In the genomic region with DNA sequence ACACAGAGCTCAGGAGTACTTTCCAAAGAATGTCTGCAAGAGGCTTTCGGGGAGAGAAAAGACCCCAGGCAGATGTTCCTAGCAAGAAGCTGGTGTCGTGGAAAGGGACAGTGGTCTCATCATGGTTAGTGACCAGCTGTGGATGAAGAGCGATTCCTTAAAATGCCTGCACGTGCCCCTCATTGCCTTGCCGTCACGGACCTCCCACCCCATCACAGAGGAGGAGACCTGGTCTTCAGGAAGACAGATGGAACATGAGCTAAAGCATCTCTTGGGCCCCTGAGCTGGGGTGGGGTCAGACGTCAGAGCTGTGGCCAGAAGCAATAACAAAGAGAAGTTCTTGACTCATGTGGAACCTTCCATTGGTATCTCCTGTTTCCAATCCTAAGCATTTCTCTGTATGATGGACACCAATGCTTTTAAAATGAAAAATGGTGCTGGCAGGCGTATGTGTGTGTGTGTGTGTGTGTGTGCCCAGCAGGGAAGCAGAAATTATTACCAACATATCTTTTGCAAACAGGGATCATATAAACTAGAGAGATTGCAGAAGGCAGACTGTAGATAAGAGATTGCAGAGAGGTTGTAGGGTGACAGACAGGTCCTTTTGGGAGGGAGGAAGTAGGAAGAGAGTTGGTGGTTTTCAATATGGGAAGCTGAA, we compare ENCODE assay signal across 16 cellular contexts. TPM values are rescaled to one million over a fixed set of nuclear protein-coding genes. Genes with fewer than 3 reads are reported as not detected.
DNase-seq lines count a peak whose midpoint lies in the region; ATAC-seq and TF ChIP-seq lines count a peak whose summit lies in the region.
"Had no signal": no experiment of that assay in that cellular context is flagged by ENCODE, and none has a peak within 500 bp of the region (broad histone marks: within the 10 kb centered on the region; RNA-seq: fewer than 3 reads in every experiment).

No MANE protein-coding gene starts in this region.

- H3K27me3 ChIP-seq in SU-DHL-6 (ENCODE audit: low read length) (no peaks in the 10 kb centered on the region), trophoblast cell (ENCODE audit: insufficient read depth, low read length) (no peaks in the 10 kb centered on the region)
- H3K27me3 ChIP-seq: esophagus squamous epithelium, uterus had no signal

- in situ Hi-C loops in astrocyte of the spinal cord (cut with HindIII; ENCODE audit: low sequenced_read_pairs): no loop called here

- H3K4me2 ChIP-seq in SU-DHL-6 (ENCODE audit: low read depth, low read length, poor library complexity, severe bottlenecking) (no peak overlapping the region), trophoblast cell (ENCODE audit: low read length) (no peak overlapping the region)

- no peak overlapping the region for H2BK12ac ChIP-seq in trophoblast cell (ENCODE audit: low read length)

- no peak overlapping the region for H3K23ac ChIP-seq in trophoblast cell (ENCODE audit: low read length)

- no peak overlapping the region for H2BK5ac ChIP-seq in trophoblast cell (ENCODE audit: low read depth, low read length, poor library complexity)

- peak overlapping the region; percentile 69 for H3K27ac Mint-ChIP-seq in stimulated activated memory B cell treated with anti-CD40 and anti-IgM and Interleukin-4, amounts not matched to agents 10 μg/mL and 1 μg/mL and 100 μg/mL, for 72 hours

- H3K9ac ChIP-seq in SU-DHL-6 (ENCODE audit: low read length): no peak overlapping the region
- no peak overlapping the region for H3K9ac ChIP-seq in trophoblast cell (ENCODE audit: low read length)

- H2AFZ ChIP-seq in SU-DHL-6 (ENCODE audit: low read depth, low read length, severe bottlenecking): no peak overlapping the region
- H2AFZ ChIP-seq in trophoblast cell (ENCODE audit: insufficient read depth, low read length, poor library complexity): no peak overlapping the region

- no peak overlapping the region for H3K4me3 Mint-ChIP-seq in activated T-cell treated with anti-CD3 and anti-CD28 coated beads, Interleukin-2, amount 50 U/mL, for 4 hours
- no peak overlapping the region for H3K4me3 Mint-ChIP-seq in stimulated activated memory B cell treated with anti-CD40 and anti-IgM and Interleukin-4, amounts not matched to agents 10 μg/mL and 1 μg/mL and 100 μg/mL, for 72 hours

- peaks cover 13% of the 10 kb centered on the region for H3K9me3 Mint-ChIP-seq in activated T-cell treated with anti-CD3 and anti-CD28 coated beads, Interleukin-2, amount 50 U/mL, for 4 hours
- H3K9me3 Mint-ChIP-seq in stimulated activated memory B cell treated with anti-CD40 and anti-IgM and Interleukin-4, amounts not matched to agents 10 μg/mL and 1 μg/mL and 100 μg/mL, for 72 hours: peaks cover 36% of the 10 kb centered on the region

- H2BK120ac ChIP-seq in trophoblast cell (ENCODE audit: insufficient read depth, low read length, poor library complexity): no peak overlapping the region

- H3K9me3 ChIP-seq in SU-DHL-6 (ENCODE audit: insufficient read depth, low read length) (no peaks in the 10 kb centered on the region), trophoblast cell (ENCODE audit: insufficient read depth, low read depth, low read length) (peaks cover 5% of the 10 kb centered on the region)
- H3K9me3 ChIP-seq: uterus had no signal

- no peaks in the 10 kb centered on the region for H3K79me1 ChIP-seq in trophoblast cell (ENCODE audit: low read length)

- no peak overlapping the region for H3K4ac ChIP-seq in trophoblast cell (ENCODE audit: low read depth, low read length)

- peak; percentile 14 for DNase-seq in activated T-cell treated with anti-CD3 and anti-CD28 coated beads, Interleukin-2, amount 50 U/mL, for 1 hour
- DNase-seq in activated T-cell treated with anti-CD3 and anti-CD28 coated beads, Interleukin-2, amount 50 U/mL, for 4 hours: no peak
- DNase-seq in astrocyte of the spinal cord (ENCODE audit: low read depth, low spot score) (peak; percentile 59), trophoblast cell (no peak), cardiac septum (ENCODE audit: low spot score) (no peak)
- DNase-seq: activated gamma-delta T cell, DMS79, esophagus squamous epithelium, H7, NCI-H1105 treated with DMSO at 0.1 percent for 48 hours, NCI-H446, nucleus accumbens, uterus had no signal

- H3K4me3 ChIP-seq in SU-DHL-6 (ENCODE audit: insufficient read depth, low read length, poor library complexity, severe bottlenecking) (no peak overlapping the region), astrocyte of the spinal cord (ENCODE audit: low read depth, low read length) (no peak overlapping the region), trophoblast cell (ENCODE audit: low read depth, low read length) (no peak overlapping the region)
- H3K4me3 ChIP-seq: esophagus squamous epithelium, uterus had no signal

- H3K27me3 Mint-ChIP-seq in activated T-cell treated with anti-CD3 and anti-CD28 coated beads, Interleukin-2, amount 50 U/mL, for 4 hours (ENCODE audit: low read depth): no peaks in the 10 kb centered on the region
- no peaks in the 10 kb centered on the region for H3K27me3 Mint-ChIP-seq in stimulated activated memory B cell treated with anti-CD40 and anti-IgM and Interleukin-4, amounts not matched to agents 10 μg/mL and 1 μg/mL and 100 μg/mL, for 72 hours

- no peak for ATAC-seq in activated T-cell treated with anti-CD3 and anti-CD28 coated beads, Interleukin-2, amount 50 U/mL, for 4 hours
- no peak for ATAC-seq in stimulated activated memory B cell treated with anti-CD40 and anti-IgM and Interleukin-4, amounts not matched to agents 10 μg/mL and 1 μg/mL and 100 μg/mL, for 72 hours
- no peak for ATAC-seq in GM18858 (IDR thresholded peaks at IDR 0.05; ENCODE audit: unreplicated experiment)

- no peak overlapping the region for H4K8ac ChIP-seq in trophoblast cell (ENCODE audit: low read depth, low read length)

- H4K91ac ChIP-seq in trophoblast cell (ENCODE audit: low read depth, low read length): no peak overlapping the region

- WGBS in trophoblast cell (ENCODE audit: extremely low coverage, insufficient coverage, insufficient read length): no CpG with 5 or more reads among the region's 8 CpGs

- no peaks in the 10 kb centered on the region for H4K20me1 ChIP-seq in SU-DHL-6 (ENCODE audit: low read depth, low read length)

- peaks cover 37% of the 10 kb centered on the region for H3K36me3 Mint-ChIP-seq in activated T-cell treated with anti-CD3 and anti-CD28 coated beads, Interleukin-2, amount 50 U/mL, for 4 hours (ENCODE audit: insufficient read depth)
- peaks cover 83% of the 10 kb centered on the region for H3K36me3 Mint-ChIP-seq in stimulated activated memory B cell treated with anti-CD40 and anti-IgM and Interleukin-4, amounts not matched to agents 10 μg/mL and 1 μg/mL and 100 μg/mL, for 72 hours

- TF ChIP-seq CTCF in SU-DHL-6 (IDR thresholded peaks at IDR 0.05; ENCODE audit: insufficient read depth, low read length, poor library complexity, severe bottlenecking): no peak
- no peak for TF ChIP-seq CTCF in astrocyte of the spinal cord (IDR thresholded peaks at IDR 0.05; ENCODE audit: low read depth, low read length)

- peaks cover 44% of the 10 kb centered on the region for H3F3A ChIP-seq in SU-DHL-6 (ENCODE audit: insufficient read depth)

- no peak overlapping the region for H3K18ac ChIP-seq in trophoblast cell (ENCODE audit: low read length)

- peaks cover 39% of the 10 kb centered on the region for H3K79me2 ChIP-seq in SU-DHL-6 (ENCODE audit: insufficient read depth, low read length)
- H3K79me2 ChIP-seq in trophoblast cell (ENCODE audit: control insufficient read depth, insufficient read depth, low read length, poor library complexity): no peaks in the 10 kb centered on the region

- no peaks in the 10 kb centered on the region for H3K9me2 ChIP-seq in SU-DHL-6 (replicated peaks; ENCODE audit: insufficient read depth, low read length)

- no peak overlapping the region for H2AK5ac ChIP-seq in trophoblast cell (ENCODE audit: low read length)

- intact Hi-C loops in cardiac septum (cut with DNase I): no loop called here

- H3K27ac ChIP-seq in SU-DHL-6 (ENCODE audit: low read depth, low read length): peak overlapping the region; percentile 100
- H3K27ac ChIP-seq in trophoblast cell (ENCODE audit: low read depth, low read length): no peak overlapping the region
- H3K27ac ChIP-seq: esophagus squamous epithelium, uterus had no signal

- H3K36me3 ChIP-seq in SU-DHL-6 (ENCODE audit: low read length) (peaks cover 11% of the 10 kb centered on the region), trophoblast cell (ENCODE audit: control insufficient read depth in 1 of 2, insufficient read depth in 2 of 2, low read length in 2 of 2) (no peaks in the 10 kb centered on the region)
- H3K36me3 ChIP-seq: esophagus squamous epithelium, uterus had no signal

- no peak overlapping the region for H4K12ac ChIP-seq in trophoblast cell (ENCODE audit: low read depth, low read length)

- peaks cover 70% of the 10 kb centered on the region for H3K4me1 Mint-ChIP-seq in activated T-cell treated with anti-CD3 and anti-CD28 coated beads, Interleukin-2, amount 50 U/mL, for 4 hours (ENCODE audit: low read depth)
- peaks cover 88% of the 10 kb centered on the region for H3K4me1 Mint-ChIP-seq in stimulated activated memory B cell treated with anti-CD40 and anti-IgM and Interleukin-4, amounts not matched to agents 10 μg/mL and 1 μg/mL and 100 μg/mL, for 72 hours

- peaks cover 6% of the 10 kb centered on the region in 2 experiments for H3K4me1 ChIP-seq in trophoblast cell (ENCODE audit: control insufficient read depth in 1 of 2, insufficient read depth in 2 of 2, low read length in 2 of 2)
- H3K4me1 ChIP-seq: uterus had no signal

- no peak overlapping the region for H3K14ac ChIP-seq in trophoblast cell (ENCODE audit: low read length)

RNA-seq across cellular contexts. Expression of a gene that starts 25.2 kb away (rescaled TPM):
- total RNA-seq in activated T-cell treated with anti-CD3 and anti-CD28 coated beads, Interleukin-2, amount 50 U/mL, for 4 hours: 10 to 100 TPM; 33.0 to 53.2 (median 36.9) TPM
- 25.0 and 26.2 TPM in 2 replicates for polyA plus RNA-seq in trophoblast cell (2013)
- 26.8 TPM for total RNA-seq in cardiac septum

RNA-seq across cellular contexts. Expression of a gene that starts 59.1 kb away (rescaled TPM):
- 10 to 100 TPM; 14.4 to 22.2 (median 18.4) TPM for total RNA-seq in activated T-cell treated with anti-CD3 and anti-CD28 coated beads, Interleukin-2, amount 50 U/mL, for 4 hours
- not detected in 2 replicates for polyA plus RNA-seq in trophoblast cell (2013)
- 1.5 TPM for total RNA-seq in cardiac septum

Comparison
In these comparisons a context has a peak if more than half of its experiments do, and no peak if none do; other contexts are left out.
1. DNase-seq: peak in activated T-cell treated with anti-CD3 and anti-CD28 coated beads, Interleukin-2, amount 50 U/mL, for 1 hour (single experiment) and astrocyte of the spinal cord (single experiment); none in activated T-cell treated with anti-CD3 and anti-CD28 coated beads, Interleukin-2, amount 50 U/mL, for 4 hours (single experiment), trophoblast cell (0 of 2) and cardiac septum (single experiment).